8 cellular contexts compared by ENCODE assay signal in the genomic region with DNA sequence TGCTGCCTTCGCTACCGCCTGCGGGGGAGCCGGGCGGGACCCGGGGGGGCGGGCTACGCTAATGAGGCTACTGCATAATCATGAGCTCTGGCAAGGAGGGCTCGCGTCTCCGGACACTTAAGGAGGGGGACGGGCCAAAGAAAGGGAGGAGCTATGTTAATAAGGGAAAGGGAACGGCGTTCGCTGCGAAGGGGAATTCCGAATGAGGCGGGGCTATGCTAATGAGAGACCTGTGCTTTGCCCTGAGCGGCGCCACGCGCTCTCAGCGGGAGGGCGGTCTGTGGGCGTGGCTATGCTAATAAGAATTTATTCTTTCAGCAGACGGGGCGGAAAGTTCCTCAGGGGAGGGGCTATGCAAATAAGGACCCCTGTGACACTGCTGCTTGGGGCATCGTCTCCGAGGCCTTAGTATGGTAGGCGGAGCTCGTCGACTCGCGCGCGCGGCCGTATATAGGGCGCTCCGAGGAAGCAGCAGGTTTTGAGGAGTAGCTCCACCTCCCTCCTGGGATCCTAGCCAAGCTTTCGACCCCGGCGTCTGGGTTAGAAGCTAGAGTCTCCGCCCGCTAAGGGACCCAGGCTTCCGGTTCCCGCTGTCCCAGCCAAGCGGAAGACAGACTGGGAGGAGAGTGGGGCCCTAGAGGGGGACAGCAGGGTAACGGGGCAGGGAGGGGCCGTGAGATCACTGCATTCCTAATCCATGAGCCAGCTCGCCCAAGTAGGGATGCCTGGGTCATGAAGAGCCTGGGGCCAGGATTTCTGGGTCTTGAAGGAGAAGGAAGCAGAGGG. TPM values are rescaled to one million over a fixed set of nuclear protein-coding genes. Genes with fewer than 3 reads are reported as not detected.
DNase-seq lines count a peak whose midpoint lies in the region; ATAC-seq and TF ChIP-seq lines count a peak whose summit lies in the region.

A gene (minus strand): TSS at position 31 of the 786 bp plus-strand sequence. CDS start 45 bp downstream, outside the sequence.

- ATAC-seq in GM19324 (IDR thresholded peaks at IDR 0.05; ENCODE audit: low FRiP score, unreplicated experiment) (peak; percentile 59), HG03469 (IDR thresholded peaks at IDR 0.05; ENCODE audit: unreplicated experiment) (peak; percentile 40), left colon (peak; percentile 63)

- peaks cover 7% of the 10 kb centered on the region for H3K27me3 Mint-ChIP-seq in activated CD4-positive, alpha-beta T cell treated with anti-CD3 and anti-CD28 coated beads, Interleukin-2, amount 10 ng/mL, durations not matched to agents 7 days and 5 days

- DNase-seq in BJ (ENCODE audit: low read depth), result peak; percentile 100
- DNase-seq in NCI-H526 treated with DMSO at 0.1 percent for 48 hours (lab: John Stamatoyannopoulos, UW), result peak; percentile 98
- peak; percentile 100 for DNase-seq in activated CD4-positive, alpha-beta T cell treated with anti-CD3 and anti-CD28 coated beads, Interleukin-2, amount 10 ng/mL, durations not matched to agents 7 days and 5 days
- DNase-seq in cortex of kidney (lab: John Stamatoyannopoulos, UW), result peak; percentile 93
- DNase-seq in left colon, result peak; percentile 100
- DNase-seq in stimulated activated CD4-positive, alpha-beta T cell treated with anti-CD3 and anti-CD28 coated beads, Interleukin-1b, Interleukin-23, amount 100 ng/mL, for 48 hours, result peak; percentile 100

- peaks cover 11% of the 10 kb centered on the region for H3K36me3 ChIP-seq in BJ (ENCODE audit: control insufficient read depth, insufficient read depth, low read length)

- intact Hi-C loops in left colon (cut with DNase I, micrococcal nuclease), result no loop called here

- CTCF ChIA-PET in BJ (lab: Yijun Ruan, JAX), result interaction anchor here (0.6 to 2.1 kb wide), 5 partner anchors 32 to 77 kb away, joined by 3 to 9 read pairs (median 3); no protein-coding TSS in a partner anchor
- CTCF ChIA-PET in activated CD4-positive, alpha-beta T cell treated with anti-CD3 and anti-CD28 coated beads, Interleukin-2, amount 10 ng/mL, durations not matched to agents 7 days and 5 days (lab: Charles Lee), result interaction anchor here (0.6 to 1.5 kb wide), 16 partner anchors 9 to 196 kb away, joined by 3 to 7 read pairs (median 3); a partner anchor contains a TSS

- peaks cover 53% of the 10 kb centered on the region for H3K4me1 Mint-ChIP-seq in activated CD4-positive, alpha-beta T cell treated with anti-CD3 and anti-CD28 coated beads, Interleukin-2, amount 10 ng/mL, durations not matched to agents 7 days and 5 days

- POLR2A ChIA-PET in BJ (lab: Charles Lee), result interaction anchor here (0.6 to 1.7 kb wide), 7 partner anchors 36 to 225 kb away, joined by 4 to 9 read pairs (median 5); a partner anchor contains a TSS
- POLR2A ChIA-PET in activated CD4-positive, alpha-beta T cell treated with anti-CD3 and anti-CD28 coated beads, Interleukin-2, amount 10 ng/mL, durations not matched to agents 7 days and 5 days (lab: Charles Lee), result interaction anchor here (0.5 to 1.4 kb wide), 6 partner anchors 24 to 496 kb away, joined by 3 to 5 read pairs (median 3); no protein-coding TSS in a partner anchor

- peak within 1 kb of the TSS; percentile 57 for H3K4me3 ChIP-seq in BJ (ENCODE audit: low read depth, low read length)

- peak within 1 kb of the TSS; percentile 99 for H3K27ac Mint-ChIP-seq in activated CD4-positive, alpha-beta T cell treated with anti-CD3 and anti-CD28 coated beads, Interleukin-2, amount 10 ng/mL, durations not matched to agents 7 days and 5 days

- no peaks in the 10 kb centered on the region for H3K27me3 ChIP-seq in BJ (ENCODE audit: control insufficient read depth, insufficient read depth, low read length)

- peak within 1 kb of the TSS; percentile 93 for H3K4me3 Mint-ChIP-seq in activated CD4-positive, alpha-beta T cell treated with anti-CD3 and anti-CD28 coated beads, Interleukin-2, amount 10 ng/mL, durations not matched to agents 7 days and 5 days

- peaks cover 3% of the 10 kb centered on the region for H3K36me3 Mint-ChIP-seq in activated CD4-positive, alpha-beta T cell treated with anti-CD3 and anti-CD28 coated beads, Interleukin-2, amount 10 ng/mL, durations not matched to agents 7 days and 5 days (ENCODE audit: low read depth)

- TF ChIP-seq CTCF in BJ (IDR thresholded peaks at IDR 0.05; ENCODE audit: insufficient read depth, low read depth, low read length), result no peak

- no peaks in the 10 kb centered on the region for H3K9me3 Mint-ChIP-seq in activated CD4-positive, alpha-beta T cell treated with anti-CD3 and anti-CD28 coated beads, Interleukin-2, amount 10 ng/mL, durations not matched to agents 7 days and 5 days

RNA-seq across cellular contexts. Expression of the gene that starts here (rescaled TPM):
- polyA plus RNA-seq in BJ (2011; rRNA removed), result 117 and 186 TPM in 2 replicates
- 70.9 and 78.5 TPM in 2 replicates for polyA minus RNA-seq in BJ (2011; rRNA and poly(A)+ RNA removed)
- total RNA-seq in activated CD4-positive, alpha-beta T cell treated with anti-CD3 and anti-CD28 coated beads, Interleukin-2, amount 10 ng/mL, durations not matched to agents 7 days and 5 days, result 1 to 10 TPM; 9.0 to 9.5 TPM
- total RNA-seq in left colon, result 10 to 100 TPM; 41.7 to 76.6 TPM

Comparison
In these comparisons a context has a peak if more than half of its experiments do, and no peak if none do; other contexts are left out.
1. Peak in every context shown above with its lines: DNase-seq, ATAC-seq and H3K4me3 ChIP-seq.
2. RNA of the gene that starts here (total RNA-seq): 41.7 to 76.6 TPM in left colon; 9.0 to 9.5 TPM in activated CD4-positive, alpha-beta T cell treated with anti-CD3 and anti-CD28 coated beads, Interleukin-2, amount 10 ng/mL, durations not matched to agents 7 days and 5 days; every median in the first group is over 4 times any median in the second.